11 cellular contexts compared by ENCODE assay signal in genomic region chr18:55338955-55339662, GRCh38.
A peak's percentile ranks its signal among the peaks of the same experiment; 100 is the strongest.
DNase-seq lines count a peak whose midpoint lies in the region; ATAC-seq and TF ChIP-seq lines count a peak whose summit lies in the region.
"Had no signal": no experiment of that assay in that cellular context is flagged by ENCODE, and none has a peak within 500 bp of the region (broad histone marks: within the 10 kb centered on the region; RNA-seq: fewer than 3 reads in every experiment).

No MANE protein-coding gene starts in this region.

- H3K9me3 Mint-ChIP-seq in neural crest cell (no peaks in the 10 kb centered on the region), Calu3 (ENCODE audit: low read depth, unreplicated experiment) (no peaks in the 10 kb centered on the region)

- DNase-seq in AG20443 (ENCODE audit: low spot score) (peak; percentile 40), KG1 (lab: John Stamatoyannopoulos, UW) (peak; percentile 32), dermis microvascular lymphatic vessel endothelial cell (ENCODE audit: low read depth in 2 of 2) (peak; percentile 91 to 97), neural crest cell (ENCODE audit: low read depth, low spot score) (no peak), activated T-cell treated with anti-CD3 and anti-CD28 coated beads for 4 hours (no peak), Calu3 (no peak)
- no peak for DNase-seq in stimulated activated CD4-positive, alpha-beta T cell treated with anti-CD3 and anti-CD28 coated beads, Interleukin-15, amount 100 ng/mL, for 24 hours
- DNase-seq: activated CD8-positive, alpha-beta memory T cell treated with anti-CD3 and anti-CD28 coated beads, Interleukin-2, amount 10 ng/mL, durations not matched to agents 7 days and 5 days; kidney glomerular epithelial cell; SHP77 had no signal

- H3K27ac Mint-ChIP-seq in neural crest cell (ENCODE audit: unreplicated experiment) (no peak overlapping the region), Calu3 (ENCODE audit: unreplicated experiment) (no peak overlapping the region)
- H3K27ac Mint-ChIP-seq: activated CD8-positive, alpha-beta memory T cell treated with anti-CD3 and anti-CD28 coated beads, Interleukin-2, amount 10 ng/mL, durations not matched to agents 7 days and 5 days had no signal

- CTCF ChIA-PET in Calu3 (lab: Charles Lee): no interaction called here

- TF ChIP-seq CTCF in neural crest cell (conservative IDR thresholded peaks at IDR 0.05) (peak; percentile 15), Calu3 (IDR thresholded peaks at IDR 0.05; ENCODE audit: unreplicated experiment) (no peak)

- BruUV-seq in Calu3 (replicated peaks; lab: Mats Ljungman, UMichigan): no TSS peak

- H3K36me3 Mint-ChIP-seq in neural crest cell (ENCODE audit: low read depth) (no peaks in the 10 kb centered on the region), Calu3 (ENCODE audit: insufficient read depth, unreplicated experiment) (no peaks in the 10 kb centered on the region)
- H3K36me3 Mint-ChIP-seq: activated CD8-positive, alpha-beta memory T cell treated with anti-CD3 and anti-CD28 coated beads, Interleukin-2, amount 10 ng/mL, durations not matched to agents 7 days and 5 days had no signal

- H3K4me1 Mint-ChIP-seq in neural crest cell: peaks cover 12% of the 10 kb centered on the region
- H3K4me1 Mint-ChIP-seq in Calu3 (ENCODE audit: low read depth, unreplicated experiment): no peaks in the 10 kb centered on the region
- H3K4me1 Mint-ChIP-seq: activated CD8-positive, alpha-beta memory T cell treated with anti-CD3 and anti-CD28 coated beads, Interleukin-2, amount 10 ng/mL, durations not matched to agents 7 days and 5 days had no signal

- no peak for ATAC-seq in GM21786 (IDR thresholded peaks at IDR 0.05; ENCODE audit: unreplicated experiment)
- ATAC-seq: activated CD8-positive, alpha-beta memory T cell treated with anti-CD3 and anti-CD28 coated beads, Interleukin-2, amount 10 ng/mL, durations not matched to agents 7 days and 5 days had no signal

- H3K27me3 Mint-ChIP-seq in neural crest cell (ENCODE audit: low read depth): no peaks in the 10 kb centered on the region
- H3K27me3 Mint-ChIP-seq in Calu3 (ENCODE audit: unreplicated experiment): no peaks in the 10 kb centered on the region
- H3K27me3 Mint-ChIP-seq: activated CD8-positive, alpha-beta memory T cell treated with anti-CD3 and anti-CD28 coated beads, Interleukin-2, amount 10 ng/mL, durations not matched to agents 7 days and 5 days had no signal

- no peak overlapping the region for H3K4me3 Mint-ChIP-seq in neural crest cell
- H3K4me3 Mint-ChIP-seq in Calu3 (ENCODE audit: low read depth, unreplicated experiment): no peak overlapping the region
- H3K4me3 Mint-ChIP-seq: activated CD8-positive, alpha-beta memory T cell treated with anti-CD3 and anti-CD28 coated beads, Interleukin-2, amount 10 ng/mL, durations not matched to agents 7 days and 5 days had no signal

- intact Hi-C loops in Calu3 (cut with micrococcal nuclease; ENCODE audit: unreplicated experiment): no loop called here

Comparison
In these comparisons a context has a peak if more than half of its experiments do, and no peak if none do; other contexts are left out.
1. DNase-seq: peak in AG20443 (single experiment), KG1 (single experiment) and dermis microvascular lymphatic vessel endothelial cell (2 of 2); none in neural crest cell (single experiment), activated T-cell treated with anti-CD3 and anti-CD28 coated beads for 4 hours (single experiment), stimulated activated CD4-positive, alpha-beta T cell treated with anti-CD3 and anti-CD28 coated beads, Interleukin-15, amount 100 ng/mL, for 24 hours (single experiment) and Calu3 (single experiment).